ENCODE assay signal across 11 cellular contexts in genomic region chr13:43127103-43127817, GRCh38.
DNase-seq lines count a peak whose midpoint lies in the region; ATAC-seq, FAIRE-seq and TF ChIP-seq lines count a peak whose summit lies in the region.
"Had no signal": no experiment of that assay in that cellular context is flagged by ENCODE, and none has a peak within 500 bp of the region (broad histone marks: within the 10 kb centered on the region; RNA-seq: fewer than 3 reads in every experiment).

No MANE protein-coding gene starts in this region.

- H3K4me1 Mint-ChIP-seq in astrocyte (ENCODE audit: low read depth, unreplicated experiment) = peaks cover 12% of the 10 kb centered on the region

- no peaks in the 10 kb centered on the region for H3K27me3 ChIP-seq in BLaER1
- peaks cover 17% of the 10 kb centered on the region for H3K27me3 ChIP-seq in astrocyte (ENCODE audit: insufficient read depth, low read length)
- peaks cover 0 to 5% of the 10 kb centered on the region in 2 experiments for H3K27me3 ChIP-seq in mesenchymal stem cell (ENCODE audit: control insufficient read depth in 1 of 2, insufficient read depth in 1 of 2, low read length in 2 of 2)
- no peaks in the 10 kb centered on the region for H3K27me3 ChIP-seq in MG63

- no peak overlapping the region for H2BK120ac ChIP-seq in mesenchymal stem cell (ENCODE audit: low read depth, low read length)

- peak overlapping the region; percentile 94 for H3K4me2 ChIP-seq in BLaER1
- peak overlapping the region; percentile 16 for H3K4me2 ChIP-seq in astrocyte (ENCODE audit: low read length)
- H3K4me2 ChIP-seq in mesenchymal stem cell (ENCODE audit: low read length, poor library complexity, severe bottlenecking) = no peak overlapping the region

- H3K27ac ChIP-seq in BLaER1 (peak overlapping the region; percentile 37; the same call in 1 of the 2 replicates), HEK293 (ENCODE audit: extremely low read depth, low read depth, low read length) (no peak overlapping the region), astrocyte (ENCODE audit: low read depth, low read length) (no peak overlapping the region), mesenchymal stem cell (ENCODE audit: low read length, poor library complexity, severe bottlenecking) (no peak overlapping the region)
- H3K27ac ChIP-seq: prostate gland had no signal

- H3K9ac ChIP-seq in BLaER1 (peak overlapping the region; percentile 30; the same call in 1 of the 2 replicates), astrocyte (ENCODE audit: low read length) (no peak overlapping the region), mesenchymal stem cell (ENCODE audit: low read length) (no peak overlapping the region)

- H3K79me1 ChIP-seq in mesenchymal stem cell (replicated peaks; ENCODE audit: low read length, poor library complexity, severe bottlenecking) = no peaks in the 10 kb centered on the region

- H4K91ac ChIP-seq in mesenchymal stem cell (ENCODE audit: low read length) = no peak overlapping the region

- no peaks in the 10 kb centered on the region for H3K27me3 Mint-ChIP-seq in astrocyte (ENCODE audit: low read depth, unreplicated experiment)

- POLR2A ChIA-PET in HEK293 (lab: Yijun Ruan, JAX) = no interaction called here

- peak overlapping the region; percentile 23 for H3K27ac Mint-ChIP-seq in astrocyte (ENCODE audit: unreplicated experiment)

- ATAC-seq in GM18858 (IDR thresholded peaks at IDR 0.05; ENCODE audit: unreplicated experiment) = no peak

- H3K9me3 ChIP-seq in BLaER1 (no peaks in the 10 kb centered on the region), HEK293 (ENCODE audit: control insufficient read depth, insufficient read depth, low read depth, low read length) (no peaks in the 10 kb centered on the region), astrocyte (ENCODE audit: insufficient read depth, low read depth, low read length) (no peaks in the 10 kb centered on the region), mesenchymal stem cell (ENCODE audit: control insufficient read depth, low read length) (no peaks in the 10 kb centered on the region), MG63 (no peaks in the 10 kb centered on the region)
- H3K9me3 ChIP-seq: prostate gland had no signal

- H3K36me3 Mint-ChIP-seq in astrocyte (ENCODE audit: low read depth, unreplicated experiment) = no peaks in the 10 kb centered on the region

- peak overlapping the region; percentile 30 for H2BK15ac ChIP-seq in mesenchymal stem cell (ENCODE audit: low read depth, poor library complexity, severe bottlenecking)

- H3K36me3 ChIP-seq in BLaER1 (no peaks in the 10 kb centered on the region), HEK293 (ENCODE audit: control insufficient read depth in 2 of 2, insufficient read depth in 1 of 2, low read length in 2 of 2) (no peaks in the 10 kb centered on the region), astrocyte (ENCODE audit: insufficient read depth, low read length) (no peaks in the 10 kb centered on the region), mesenchymal stem cell (ENCODE audit: control insufficient read depth in 1 of 2, insufficient read depth in 2 of 2, low read depth in 1 of 2, low read length in 2 of 2) (no peaks in the 10 kb centered on the region), MG63 (no peaks in the 10 kb centered on the region)
- H3K36me3 ChIP-seq: prostate gland had no signal

- no peak overlapping the region for H3K4me3 Mint-ChIP-seq in astrocyte (ENCODE audit: unreplicated experiment)

- no peak overlapping the region for H2AK5ac ChIP-seq in mesenchymal stem cell (ENCODE audit: low read length, severe bottlenecking)

- DNase-seq in astrocyte (ENCODE audit: low read depth) = no peak
- DNase-seq in mesenchymal stem cell = peak; percentile 28
- DNase-seq in globus pallidus (ENCODE audit: low spot score) = no peak
- no peak for DNase-seq in MG63
- DNase-seq in stimulated activated CD8-positive, alpha-beta memory T cell treated with anti-CD3 and anti-CD28 coated beads, Interleukin-4, amount 100 ng/mL, for 48 hours = no peak
- DNase-seq: activated CD4-positive, alpha-beta T cell treated with anti-CD3 and anti-CD28 coated beads, Interleukin-2, amount 50 U/mL, for 4 hours had no signal

- TF ChIP-seq CTCF in HEK293 (tag by site-specific recombination; IDR thresholded peaks at IDR 0.05) = no peak
- TF ChIP-seq CTCF in astrocyte (IDR thresholded peaks at IDR 0.05; ENCODE audit: insufficient read depth, low read depth, low read length) = no peak

- no peaks in the 10 kb centered on the region for H3K9me3 Mint-ChIP-seq in astrocyte (ENCODE audit: unreplicated experiment)

- FAIRE-seq in astrocyte (lab: Jason Lieb, UNC) = no peak
- FAIRE-seq: islet of Langerhans had no signal

- H3K4me3 ChIP-seq in BLaER1 (peak overlapping the region; percentile 55; the same call in 1 of the 2 replicates), HEK293 (ENCODE audit: low read depth, low read length) (no peak overlapping the region), astrocyte (ENCODE audit: insufficient read depth, low read depth, low read length) (no peak overlapping the region), mesenchymal stem cell (ENCODE audit: insufficient read depth in 1 of 2, low read depth in 1 of 2, low read length in 2 of 2) (no peak overlapping the region), MG63 (no peak overlapping the region)
- H3K4me3 ChIP-seq: prostate gland had no signal

- H3K4ac ChIP-seq in mesenchymal stem cell (ENCODE audit: low read depth in 1 of 2, low read length in 2 of 2) = no peak overlapping the region

- H3K14ac ChIP-seq in mesenchymal stem cell (ENCODE audit: low read length in 2 of 2) = no peak overlapping the region

- H2AFZ ChIP-seq in astrocyte (ENCODE audit: low read depth, low read length) (peak overlapping the region; percentile 35), mesenchymal stem cell (ENCODE audit: low read depth, low read length) (peak overlapping the region; percentile 81)

- CTCF ChIA-PET in HEK293 (lab: Yijun Ruan, JAX) = interaction anchor here (0.7 kb wide), 1 partner anchor 650 kb away, joined by 3 read pairs; no protein-coding TSS in a partner anchor

- 68% methylated on average over 8 of the region's 10 CpGs for WGBS in mesenchymal stem cell

- H3K18ac ChIP-seq in mesenchymal stem cell (ENCODE audit: low read depth in 1 of 2, low read length in 2 of 2) = peak overlapping the region; percentile 37 to 45

- H4K8ac ChIP-seq in mesenchymal stem cell (ENCODE audit: low read length) = no peak overlapping the region

- no peaks in the 10 kb centered on the region for H3K79me2 ChIP-seq in astrocyte (ENCODE audit: insufficient read depth, low read length)

- H3K23ac ChIP-seq in mesenchymal stem cell (ENCODE audit: low read length in 2 of 2) = no peak overlapping the region

- H2BK5ac ChIP-seq in mesenchymal stem cell (ENCODE audit: low read depth, low read length, poor library complexity, severe bottlenecking) = no peak overlapping the region

- H4K20me1 ChIP-seq in BLaER1 = no peaks in the 10 kb centered on the region
- no peaks in the 10 kb centered on the region for H4K20me1 ChIP-seq in astrocyte (ENCODE audit: insufficient read depth, low read length)

- H2BK12ac ChIP-seq in mesenchymal stem cell (ENCODE audit: low read length in 2 of 2) = peak overlapping the region in 1 of 2 experiments; percentile 64

- peaks cover 44% of the 10 kb centered on the region for H3K4me1 ChIP-seq in BLaER1
- no peaks in the 10 kb centered on the region; the same call in 1 of the 2 replicates for H3K4me1 ChIP-seq in HEK293 (ENCODE audit: control insufficient read depth, insufficient read depth, low read length)
- H3K4me1 ChIP-seq in astrocyte (ENCODE audit: insufficient read depth, low read length) = peaks cover 4% of the 10 kb centered on the region
- peaks cover 5% of the 10 kb centered on the region for H3K4me1 ChIP-seq in mesenchymal stem cell (ENCODE audit: control insufficient read depth, insufficient read depth, low read depth, low read length)
- H3K4me1 ChIP-seq: prostate gland had no signal

TF ChIP-seq in HEK293, 187 proteins besides CTCF, POLR2A, EP300 and RAD21:
- TF ChIP-seq KLF8 (tag by site-specific recombination; IDR thresholded peaks at IDR 0.05) (no peak), ZNF341 (tag by site-specific recombination; IDR thresholded peaks at IDR 0.05; ENCODE audit: low read depth) (peak; percentile 69), GLIS1 (tag by site-specific recombination; IDR thresholded peaks at IDR 0.05) (peak; percentile 66), ZNF624 (tag by site-specific recombination; IDR thresholded peaks at IDR 0.05) (peak; percentile 69; the same call in 1 of the 2 replicates), ZNF211 (tag by site-specific recombination; IDR thresholded peaks at IDR 0.05; ENCODE audit: low read depth) (no peak), ZNF37A (tag by site-specific recombination; IDR thresholded peaks at IDR 0.05) (no peak), ZNF513 (tag by site-specific recombination; IDR thresholded peaks at IDR 0.05) (no peak), ZNF654 (tag by site-specific recombination; IDR thresholded peaks at IDR 0.05; ENCODE audit: low read depth) (no peak)
